In the genomic region with DNA sequence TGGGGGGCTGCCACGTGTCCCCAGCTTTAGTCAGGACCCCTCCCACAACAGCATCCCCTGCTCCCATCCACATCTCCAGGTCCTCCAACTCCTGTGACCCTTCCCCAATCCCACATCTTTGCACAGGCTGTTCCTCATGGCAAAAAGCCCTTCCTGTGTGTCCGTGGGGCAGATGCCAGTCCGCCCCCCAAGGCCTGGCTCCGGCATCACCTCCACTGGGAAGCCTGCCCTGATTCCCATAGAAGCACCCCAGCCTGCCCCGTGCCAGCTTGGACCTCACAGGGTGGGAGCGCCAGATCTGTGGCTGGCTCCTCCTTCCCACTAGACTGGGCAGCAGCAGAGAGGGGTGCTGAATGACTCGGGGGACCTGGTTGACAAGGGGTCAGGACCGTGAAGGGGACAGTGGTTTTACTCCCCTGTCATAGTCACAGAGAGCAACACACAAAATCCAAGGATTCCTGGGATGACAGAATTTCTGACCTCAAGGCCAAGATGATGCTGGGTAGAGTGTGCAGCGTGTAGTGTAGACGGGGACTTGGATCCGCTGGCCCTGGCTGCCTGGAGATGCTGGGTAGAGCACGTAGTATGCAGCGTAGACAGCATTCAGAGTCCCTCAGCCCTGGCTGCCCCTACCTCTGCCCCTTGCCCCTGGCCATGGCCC, we compare ENCODE assay signal across 14 cellular contexts. TPM values are rescaled to one million over a fixed set of nuclear protein-coding genes. Genes with fewer than 3 reads are reported as not detected.
A peak's percentile ranks its signal among the peaks of the same experiment; 100 is the strongest.
DNase-seq lines count a peak whose midpoint lies in the region; ATAC-seq, FAIRE-seq and TF ChIP-seq lines count a peak whose summit lies in the region.
"Had no signal": no experiment of that assay in that cellular context is flagged by ENCODE, and none has a peak within 500 bp of the region (broad histone marks: within the 10 kb centered on the region; RNA-seq: fewer than 3 reads in every experiment).

No MANE protein-coding gene starts in this region.

- no peak for TF ChIP-seq EP300 in H1 (IDR thresholded peaks at IDR 0.05; ENCODE audit: borderline replicate concordance in 1 of 2, low read depth in 2 of 2, low read length in 2 of 2)

- no peaks in the 10 kb centered on the region for H3K9me3 Mint-ChIP-seq in T-helper 1 cell treated with Interleukin-12 subunit alpha and Interleukin-12 subunit beta and Interleukin-4 antibody, amounts not matched to agents 30 μg/mL and 1 μg/mL, for 36 hours

- H3K36me3 Mint-ChIP-seq in T-helper 1 cell treated with Interleukin-12 subunit alpha and Interleukin-12 subunit beta and Interleukin-4 antibody, amounts not matched to agents 30 μg/mL and 1 μg/mL, for 36 hours (ENCODE audit: low read depth) = peaks cover 5% of the 10 kb centered on the region

- H3K56ac ChIP-seq in H1 (replicated peaks; ENCODE audit: insufficient read length, low read depth, low read length) = no peak overlapping the region

- H3K4me2 ChIP-seq in Loucy (ENCODE audit: low read depth, low read length, poor library complexity, severe bottlenecking) (peak overlapping the region; percentile 64), H1 (ENCODE audit: insufficient read depth in 1 of 2, low read depth in 2 of 2, low read length in 2 of 2) (no peak overlapping the region), skeletal muscle satellite cell (ENCODE audit: low read length) (peak overlapping the region; percentile 76)

- H3K36me3 ChIP-seq in Loucy (ENCODE audit: insufficient read depth, low read length) = no peaks in the 10 kb centered on the region
- H3K36me3 ChIP-seq in H1 (ENCODE audit: control insufficient read depth in 2 of 4, insufficient read depth in 4 of 4, low read length in 3 of 4) = no peaks in the 10 kb centered on the region
- no peaks in the 10 kb centered on the region for H3K36me3 ChIP-seq in skeletal muscle satellite cell (ENCODE audit: insufficient read depth, low read length)
- H3K36me3 ChIP-seq: right lobe of liver had no signal

- no peaks in the 10 kb centered on the region for H3K27me3 ChIP-seq in Loucy (ENCODE audit: insufficient read depth, low read length, poor library complexity, severe bottlenecking)
- no peaks in the 10 kb centered on the region; a peak in 2 of 7 replicates for H3K27me3 ChIP-seq in H1 (replicated peaks in 1 of 4; ENCODE audit: control insufficient read depth in 3 of 4, extremely low read depth in 1 of 4, insufficient read depth in 3 of 4, low read length in 3 of 4)
- no peaks in the 10 kb centered on the region for H3K27me3 ChIP-seq in skeletal muscle satellite cell (ENCODE audit: control insufficient read depth, insufficient read depth, low read length)
- H3K27me3 ChIP-seq: dorsolateral prefrontal cortex, right lobe of liver had no signal

- TF ChIP-seq POLR2A in H1 (IDR thresholded peaks at IDR 0.05; ENCODE audit: control extremely low read depth in 1 of 2, low read depth in 2 of 2, low read length in 2 of 2) = no peak

- H3K23me2 ChIP-seq in H1 (ENCODE audit: low read depth, low read length) = no peaks in the 10 kb centered on the region

- H3K9me2 ChIP-seq in Loucy (replicated peaks; ENCODE audit: low read depth, low read length) = no peaks in the 10 kb centered on the region

- H2BK12ac ChIP-seq in H1 (ENCODE audit: low read depth, low read length) = peak overlapping the region; percentile 87; the same call in 1 of the 2 replicates

- no peak overlapping the region; the same call in 1 of the 2 replicates for H4K8ac ChIP-seq in H1 (ENCODE audit: extremely low read depth, insufficient read depth, low read length)

- no peak overlapping the region for H2BK120ac ChIP-seq in H1 (replicated peaks; ENCODE audit: low read depth, low read length)

- no peaks in the 10 kb centered on the region for H3K79me1 ChIP-seq in H1 (ENCODE audit: low read depth, low read length)

- H4K5ac ChIP-seq in H1 (ENCODE audit: insufficient read length, low read depth, low read length) = no peak overlapping the region

- TF ChIP-seq RAD21 in H1 (IDR thresholded peaks at IDR 0.05 in 1 of 2, conservative IDR thresholded peaks at IDR 0.05 in 1 of 2; ENCODE audit: low read depth in 2 of 2, low read length in 2 of 2) = no peak

- peak overlapping the region; percentile 75; the same call in 1 of the 2 replicates for H3K18ac ChIP-seq in H1 (ENCODE audit: extremely low read depth, low read length)

- H3K27ac Mint-ChIP-seq in T-helper 1 cell treated with Interleukin-12 subunit alpha and Interleukin-12 subunit beta and Interleukin-4 antibody, amounts not matched to agents 30 μg/mL and 1 μg/mL, for 36 hours = peak overlapping the region; percentile 45

- no peak overlapping the region for H3K4ac ChIP-seq in H1 (replicated peaks; ENCODE audit: insufficient read length, low read depth, low read length)

- H3K4me3 ChIP-seq in Loucy (ENCODE audit: low read length, poor library complexity, severe bottlenecking) (no peak overlapping the region), H1 (ENCODE audit: extremely low read depth in 1 of 4, insufficient read depth in 2 of 4, low read depth in 3 of 4, low read length in 4 of 4) (no peak overlapping the region), skeletal muscle satellite cell (ENCODE audit: low read length) (peak overlapping the region; percentile 22)
- H3K4me3 ChIP-seq: right lobe of liver had no signal

- no peaks in the 10 kb centered on the region for H3K79me2 ChIP-seq in Loucy (ENCODE audit: insufficient read depth, low read length)
- no peaks in the 10 kb centered on the region for H3K79me2 ChIP-seq in H1 (ENCODE audit: control insufficient read depth in 1 of 2, insufficient read depth in 2 of 2, low read length in 2 of 2)

- H3K27ac ChIP-seq in H1 (ENCODE audit: low read depth, low read length) = no peak overlapping the region
- H3K27ac ChIP-seq: 22Rv1, right lobe of liver had no signal

- no peak for FAIRE-seq in H1 (lab: Jason Lieb, UNC)
- FAIRE-seq in urothelium cell line (lab: Jason Lieb, UNC) = no peak
- FAIRE-seq: HepG2 had no signal

- H2BK5ac ChIP-seq in H1 (ENCODE audit: low read depth, low read length) = no peak overlapping the region

- no peaks in the 10 kb centered on the region for H3K27me3 Mint-ChIP-seq in T-helper 1 cell treated with Interleukin-12 subunit alpha and Interleukin-12 subunit beta and Interleukin-4 antibody, amounts not matched to agents 30 μg/mL and 1 μg/mL, for 36 hours (ENCODE audit: low read depth)

- POLR2A ChIA-PET in H1 (lab: Charles Lee; ENCODE audit: partially characterized antibody) = interaction anchor here (0.6 to 1.9 kb wide), 4 partner anchors 8 to 77 kb away, joined by 3 to 5 read pairs (median 4); no protein-coding TSS in a partner anchor

- CTCF ChIA-PET in H1 (lab: Charles Lee; ENCODE audit: partially characterized antibody) = interaction anchor here (0.6 to 1.9 kb wide), 9 partner anchors 9 to 90 kb away, joined by 3 to 5 read pairs (median 3); no protein-coding TSS in a partner anchor

- H2AFZ ChIP-seq in Loucy (ENCODE audit: low read length) (no peak overlapping the region), H1 (ENCODE audit: low read length) (no peak overlapping the region)

- H2AK5ac ChIP-seq in H1 (ENCODE audit: low read depth, low read length) = no peak overlapping the region

- ATAC-seq in HG02571 (IDR thresholded peaks at IDR 0.05; ENCODE audit: unreplicated experiment) = no peak

- H2BK15ac ChIP-seq in H1 (ENCODE audit: low read length) = no peak overlapping the region

- H4K20me1 ChIP-seq in Loucy (ENCODE audit: insufficient read depth, low read length, poor library complexity, severe bottlenecking) (no peaks in the 10 kb centered on the region), H1 (replicated peaks in 1 of 2; ENCODE audit: control insufficient read depth in 1 of 2, insufficient read depth in 2 of 2, low read length in 2 of 2) (no peaks in the 10 kb centered on the region)

- no peaks in the 10 kb centered on the region for H3F3A ChIP-seq in Loucy (ENCODE audit: low read depth)

- no peak overlapping the region for H3K14ac ChIP-seq in H1 (ENCODE audit: insufficient read length)

- no peak overlapping the region for H4K91ac ChIP-seq in H1 (replicated peaks; ENCODE audit: insufficient read length, low read length)

- DNase-seq in T-helper 1 cell (no peak), H1 (ENCODE audit: low read depth in 1 of 2, low spot score in 2 of 2) (no peak), urothelium cell line (ENCODE audit: low spot score) (no peak), COR-L47 (lab: John Stamatoyannopoulos, UW) (no peak)
- DNase-seq: dorsolateral prefrontal cortex, head of caudate nucleus, right lobe of liver, SHP77 had no signal

- H2BK20ac ChIP-seq in H1 (ENCODE audit: low read length) = no peak overlapping the region

- H3K9ac ChIP-seq in Loucy (ENCODE audit: low read depth, low read length, poor library complexity, severe bottlenecking) = no peak overlapping the region
- H3K9ac ChIP-seq in H1 (replicated peaks in 1 of 4; ENCODE audit: extremely low read depth in 1 of 4, low read depth in 3 of 4, low read length in 3 of 4) = no peak overlapping the region
- peak overlapping the region; percentile 63 for H3K9ac ChIP-seq in skeletal muscle satellite cell (ENCODE audit: low read depth, low read length)

- TF ChIP-seq CTCF in Loucy (conservative IDR thresholded peaks at IDR 0.05; ENCODE audit: low read length) (no peak), H1 (IDR thresholded peaks at IDR 0.05; ENCODE audit: control extremely low read depth in 1 of 3, insufficient read depth in 1 of 3, low read depth in 1 of 3, low read length in 3 of 3) (no peak)

- H3K4me1 Mint-ChIP-seq in T-helper 1 cell treated with Interleukin-12 subunit alpha and Interleukin-12 subunit beta and Interleukin-4 antibody, amounts not matched to agents 30 μg/mL and 1 μg/mL, for 36 hours (ENCODE audit: low read depth) = peaks cover 47% of the 10 kb centered on the region

- H3K23ac ChIP-seq in H1 (ENCODE audit: insufficient read length) = no peak overlapping the region

- H3K4me3 Mint-ChIP-seq in T-helper 1 cell treated with Interleukin-12 subunit alpha and Interleukin-12 subunit beta and Interleukin-4 antibody, amounts not matched to agents 30 μg/mL and 1 μg/mL, for 36 hours = peak overlapping the region; percentile 84

- 91% methylated on average over 13 of the region's 13 CpGs; no CpG with 5 or more reads in 1 of the 2 experiments for WGBS in H1 (ENCODE audit: extremely low coverage in 1 of 2, insufficient coverage in 1 of 2, insufficient read length in 1 of 2, insufficient replicate concordance in 2 of 2, low coverage in 1 of 2, low lambda C conversion rate in 2 of 2, missing lambda C conversion rate in 1 of 2), 2 experiments

- H3K4me1 ChIP-seq in Loucy (ENCODE audit: insufficient read depth, low read length, poor library complexity, severe bottlenecking) = peaks cover 25% of the 10 kb centered on the region
- peaks cover 0 to 6% (median 5%) of the 10 kb centered on the region in 4 experiments; a peak in 4 of 7 replicates for H3K4me1 ChIP-seq in H1 (replicated peaks in 1 of 4; ENCODE audit: control insufficient read depth in 3 of 4, insufficient read depth in 4 of 4, low read length in 3 of 4)
- H3K4me1 ChIP-seq in skeletal muscle satellite cell (ENCODE audit: control insufficient read depth, insufficient read depth, low read length) = peaks cover 33% of the 10 kb centered on the region

- H3K9me3 ChIP-seq in Loucy (ENCODE audit: insufficient read depth, low read depth, low read length) = no peaks in the 10 kb centered on the region
- no peaks in the 10 kb centered on the region for H3K9me3 ChIP-seq in H1 (ENCODE audit: insufficient read depth in 2 of 2, low read depth in 1 of 2, low read length in 1 of 2)
- no peaks in the 10 kb centered on the region for H3K9me3 ChIP-seq in skeletal muscle satellite cell (replicated peaks; ENCODE audit: low read length)
- H3K9me3 ChIP-seq: right lobe of liver had no signal

RNA-seq across cellular contexts. Expression of a gene that starts 13.3 kb away (rescaled TPM):
- total RNA-seq in H1 (2021; fragmentation: NEBNext Ultra II Directional; extraction: Animal tissue kit (Norgen Biotek cat#: 25700)) = 0.19 and 0.52 TPM in 2 replicates
- polyA plus RNA-seq in H1 (2011; rRNA removed) = 0.11 and 0.33 TPM in 2 replicates
- polyA plus RNA-seq in H1 (2011; cell fraction: cytosol; rRNA removed) = not detected
- 0.27 TPM for polyA plus RNA-seq in H1 (2011; cell fraction: nucleus; rRNA removed)
- polyA plus RNA-seq in H1 (2012, experiment 1 of 2) = 0.17 to 0.43 TPM (median 0.22 TPM) in 3 of 4 replicates, not detected in the other
- polyA plus RNA-seq in H1 (2012, experiment 2 of 2) = 0.35 TPM
- polyA plus RNA-seq in H1 (2013, experiment 1 of 2) = 0.32 TPM
- polyA plus RNA-seq in H1 (2013, experiment 2 of 2) = 0.31 TPM
- polyA minus RNA-seq in H1 (2011; rRNA and poly(A)+ RNA removed) = not detected in 2 replicates
- not detected for polyA minus RNA-seq in H1 (2011; cell fraction: cytosol; rRNA and poly(A)+ RNA removed)
- 0.50 TPM for polyA minus RNA-seq in H1 (2011; cell fraction: nucleus; rRNA and poly(A)+ RNA removed)
- 0.25 and 2.0 TPM in 2 replicates for total RNA-seq in skeletal muscle satellite cell (2012; rRNA removed)
- total RNA-seq: HepG2 had no signal
- polyA plus RNA-seq: HepG2 had no signal

Comparison
In these comparisons a context has a peak if more than half of its experiments do, and no peak if none do; other contexts are left out.
1. H3K4me2 ChIP-seq: peak in Loucy (single experiment) and skeletal muscle satellite cell (single experiment); none in H1 (0 of 2).